In genomic region chr9:137000177-137000930, GRCh38 we compare ENCODE assay signal across 9 cellular contexts. TPM values are rescaled to one million over a fixed set of nuclear protein-coding genes. Genes with fewer than 3 reads are reported as not detected.
A peak's percentile ranks its signal among the peaks of the same experiment; 100 is the strongest.
DNase-seq lines count a peak whose midpoint lies in the region; ATAC-seq and TF ChIP-seq lines count a peak whose summit lies in the region.
"Had no signal": no experiment of that assay in that cellular context is flagged by ENCODE, and none has a peak within 500 bp of the region (broad histone marks: within the 10 kb centered on the region; RNA-seq: fewer than 3 reads in every experiment).

No MANE protein-coding gene starts in this region.

- H3K36me3 Mint-ChIP-seq in activated CD4-positive, alpha-beta T cell treated with anti-CD3 and anti-CD28 coated beads, Interleukin-2, amount 10 ng/mL, durations not matched to agents 24 days and 14 days (ENCODE audit: low read depth), result peaks cover 2% of the 10 kb centered on the region

- H3K27me3 Mint-ChIP-seq in activated CD4-positive, alpha-beta T cell treated with anti-CD3 and anti-CD28 coated beads, Interleukin-2, amount 10 ng/mL, durations not matched to agents 24 days and 14 days, result no peaks in the 10 kb centered on the region

- H3K27me3 ChIP-seq in foreskin keratinocyte, result peaks cover 13% of the 10 kb centered on the region

- ATAC-seq in HG02798 (IDR thresholded peaks at IDR 0.05; ENCODE audit: poor library complexity, unreplicated experiment) (peak; percentile 81), foreskin keratinocyte (no peak)

- peak; percentile 80 for DNase-seq in activated CD4-positive, alpha-beta T cell treated with anti-CD3 and anti-CD28 coated beads, Interleukin-2, amount 10 ng/mL, durations not matched to agents 24 days and 14 days
- no peak for DNase-seq in activated CD4-positive, alpha-beta T cell treated with anti-CD3 and anti-CD28 coated beads, Interleukin-2, amount 50 U/mL, for 1 hour
- DNase-seq in RPMI7951 (ENCODE audit: low read depth) (peak; percentile 35), foreskin keratinocyte (peak; percentile 35 to 52), NCI-H2171 treated with DMSO at 0.1 percent for 48 hours (lab: John Stamatoyannopoulos, UW) (no peak), NCI-H2171 (lab: John Stamatoyannopoulos, UW) (no peak)
- DNase-seq in stimulated activated CD4-positive, alpha-beta T cell treated with anti-CD3 and anti-CD28 coated beads, Interleukin-12 subunit alpha, Interleukin-12 subunit beta, amount 100 ng/mL, for 4 hours, result no peak

- intact Hi-C loops in activated CD4-positive, alpha-beta T cell treated with anti-CD3 and anti-CD28 coated beads, Interleukin-2, amount 10 ng/mL, durations not matched to agents 24 days and 14 days (cut with micrococcal nuclease), result no loop called here

- peak overlapping the region; percentile 22 for H3K4me3 Mint-ChIP-seq in activated CD4-positive, alpha-beta T cell treated with anti-CD3 and anti-CD28 coated beads, Interleukin-2, amount 10 ng/mL, durations not matched to agents 24 days and 14 days

- TF ChIP-seq CTCF in foreskin keratinocyte (conservative IDR thresholded peaks at IDR 0.05), result no peak

- peaks cover 30% of the 10 kb centered on the region for H3K4me1 Mint-ChIP-seq in activated CD4-positive, alpha-beta T cell treated with anti-CD3 and anti-CD28 coated beads, Interleukin-2, amount 10 ng/mL, durations not matched to agents 24 days and 14 days

- no peak overlapping the region for H3K27ac ChIP-seq in foreskin keratinocyte
- H3K27ac ChIP-seq: C4-2B had no signal

- H3K4me1 ChIP-seq in foreskin keratinocyte, result no peaks in the 10 kb centered on the region

- H3K9me3 Mint-ChIP-seq in activated CD4-positive, alpha-beta T cell treated with anti-CD3 and anti-CD28 coated beads, Interleukin-2, amount 10 ng/mL, durations not matched to agents 24 days and 14 days, result no peaks in the 10 kb centered on the region

- H3K27ac Mint-ChIP-seq in activated CD4-positive, alpha-beta T cell treated with anti-CD3 and anti-CD28 coated beads, Interleukin-2, amount 10 ng/mL, durations not matched to agents 24 days and 14 days, result peak overlapping the region; percentile 30

RNA-seq across cellular contexts. Expression of gene CLIC3, which starts 4.0 kb away (rescaled TPM):
- total RNA-seq in activated CD4-positive, alpha-beta T cell treated with anti-CD3 and anti-CD28 coated beads, Interleukin-2, amount 10 ng/mL, durations not matched to agents 24 days and 14 days, result not detected in 2 replicates
- total RNA-seq in RPMI7951 (2014; rRNA removed; shearing (Covaris generic)), result 0.68 and 1.7 TPM in 2 replicates
- 0.95 and 1.7 TPM in 2 replicates for total RNA-seq in foreskin keratinocyte
- polyA plus RNA-seq in foreskin keratinocyte, result 1.3 and 2.6 TPM in 2 replicates

RNA-seq across cellular contexts. Expression of gene PAXX, which starts 8.1 kb away (rescaled TPM):
- total RNA-seq in activated CD4-positive, alpha-beta T cell treated with anti-CD3 and anti-CD28 coated beads, Interleukin-2, amount 10 ng/mL, durations not matched to agents 24 days and 14 days, result 87.8 and 90.2 TPM in 2 replicates
- total RNA-seq in RPMI7951 (2014; rRNA removed; shearing (Covaris generic)), result 24.5 and 50.9 TPM in 2 replicates
- 48.4 and 52.7 TPM in 2 replicates for total RNA-seq in foreskin keratinocyte
- polyA plus RNA-seq in foreskin keratinocyte, result 79.5 and 84.6 TPM in 2 replicates

RNA-seq across cellular contexts. Expression of gene LCNL1, which starts 17.6 kb away (rescaled TPM):
- total RNA-seq in activated CD4-positive, alpha-beta T cell treated with anti-CD3 and anti-CD28 coated beads, Interleukin-2, amount 10 ng/mL, durations not matched to agents 24 days and 14 days, result not detected in 2 replicates
- total RNA-seq in RPMI7951 (2014; rRNA removed; shearing (Covaris generic)), result not detected in 2 replicates
- total RNA-seq in foreskin keratinocyte, result not detected in 2 replicates
- polyA plus RNA-seq in foreskin keratinocyte, result not detected in 2 replicates

RNA-seq across cellular contexts. Expression of gene PTGDS, which starts 23.1 kb away (rescaled TPM):
- total RNA-seq in activated CD4-positive, alpha-beta T cell treated with anti-CD3 and anti-CD28 coated beads, Interleukin-2, amount 10 ng/mL, durations not matched to agents 24 days and 14 days, result not detected in 2 replicates
- 0.24 TPM in 1 of 2 replicates, not detected in the other for total RNA-seq in RPMI7951 (2014; rRNA removed; shearing (Covaris generic))
- total RNA-seq in foreskin keratinocyte, result not detected in 2 replicates
- polyA plus RNA-seq in foreskin keratinocyte, result not detected in 2 replicates

RNA-seq across cellular contexts. Expression of gene ABCA2, which starts 27.7 kb away (rescaled TPM):
- total RNA-seq in activated CD4-positive, alpha-beta T cell treated with anti-CD3 and anti-CD28 coated beads, Interleukin-2, amount 10 ng/mL, durations not matched to agents 24 days and 14 days, result 25.0 and 25.9 TPM in 2 replicates
- total RNA-seq in RPMI7951 (2014; rRNA removed; shearing (Covaris generic)), result 4.1 and 10.8 TPM in 2 replicates
- 1.2 TPM in 2 replicates for total RNA-seq in foreskin keratinocyte
- polyA plus RNA-seq in foreskin keratinocyte, result 1.1 and 1.5 TPM in 2 replicates

Comparison
In these comparisons a context has a peak if more than half of its experiments do, and no peak if none do; other contexts are left out.
1. DNase-seq: peak in activated CD4-positive, alpha-beta T cell treated with anti-CD3 and anti-CD28 coated beads, Interleukin-2, amount 10 ng/mL, durations not matched to agents 24 days and 14 days (single experiment), RPMI7951 (single experiment) and foreskin keratinocyte (2 of 2); none in activated CD4-positive, alpha-beta T cell treated with anti-CD3 and anti-CD28 coated beads, Interleukin-2, amount 50 U/mL, for 1 hour (single experiment), NCI-H2171 treated with DMSO at 0.1 percent for 48 hours (single experiment), NCI-H2171 (single experiment) and stimulated activated CD4-positive, alpha-beta T cell treated with anti-CD3 and anti-CD28 coated beads, Interleukin-12 subunit alpha, Interleukin-12 subunit beta, amount 100 ng/mL, for 4 hours (single experiment).